8 cellular contexts compared by ENCODE assay signal in genomic region chr1:67429528-67430357, GRCh38. TPM values are rescaled to one million over a fixed set of nuclear protein-coding genes. Genes with fewer than 3 reads are reported as not detected.
A peak's percentile ranks its signal among the peaks of the same experiment; 100 is the strongest.
DNase-seq lines count a peak whose midpoint lies in the region; ATAC-seq and TF ChIP-seq lines count a peak whose summit lies in the region.

No MANE protein-coding gene starts in this region.

- peak overlapping the region; percentile 98 for H3K27ac Mint-ChIP-seq in MCF 10A (ENCODE audit: low read depth, unreplicated experiment)

- H3K27ac ChIP-seq in SU-DHL-6 (ENCODE audit: low read depth, low read length) = peak overlapping the region; percentile 69

- H3K79me2 ChIP-seq in SU-DHL-6 (ENCODE audit: insufficient read depth, low read length) = peaks cover 55% of the 10 kb centered on the region

- peaks cover 34% of the 10 kb centered on the region for H3K4me1 Mint-ChIP-seq in MCF 10A (ENCODE audit: insufficient read depth, unreplicated experiment)

- H3K4me2 ChIP-seq in SU-DHL-6 (ENCODE audit: low read depth, low read length, poor library complexity, severe bottlenecking) = peak overlapping the region; percentile 84

- peak overlapping the region; percentile 100 for H3K4me3 Mint-ChIP-seq in MCF 10A (ENCODE audit: unreplicated experiment)

- H3K27me3 ChIP-seq in SU-DHL-6 (ENCODE audit: low read length) = no peaks in the 10 kb centered on the region

- no peaks in the 10 kb centered on the region for H3K9me2 ChIP-seq in SU-DHL-6 (replicated peaks; ENCODE audit: insufficient read depth, low read length)

- CTCF ChIA-PET in MCF 10A (lab: Yijun Ruan, JAX) = interaction anchor here (0.6 to 7.6 kb wide), 10 partner anchors 11 to 666 kb away, joined by 3 to 56 read pairs (median 4); no protein-coding TSS in a partner anchor

- intact Hi-C loops in MCF 10A (cut with micrococcal nuclease) = loop anchor here (2.0 kb wide), 1 partner anchor 71 kb away; no protein-coding TSS in a partner anchor

- no peak for TF ChIP-seq CTCF in SU-DHL-6 (IDR thresholded peaks at IDR 0.05; ENCODE audit: insufficient read depth, low read length, poor library complexity, severe bottlenecking)
- no peak for TF ChIP-seq CTCF in MCF 10A (IDR thresholded peaks at IDR 0.05; ENCODE audit: unreplicated experiment)

- H3K9ac ChIP-seq in SU-DHL-6 (ENCODE audit: low read length) = peak overlapping the region; percentile 97

- H2AFZ ChIP-seq in SU-DHL-6 (ENCODE audit: low read depth, low read length, severe bottlenecking) = no peak overlapping the region

- ATAC-seq in HG03039 (IDR thresholded peaks at IDR 0.05; ENCODE audit: unreplicated experiment) = peak; percentile 11
- no peak for ATAC-seq in GM18519 (IDR thresholded peaks at IDR 0.05; ENCODE audit: low FRiP score, unreplicated experiment)

- peak overlapping the region; percentile 76 for H3K4me3 ChIP-seq in SU-DHL-6 (ENCODE audit: insufficient read depth, low read length, poor library complexity, severe bottlenecking)

- peaks cover 46% of the 10 kb centered on the region for H3K36me3 ChIP-seq in SU-DHL-6 (ENCODE audit: low read length)

- no TSS peak for BruUV-seq in MCF 10A (replicated peaks; lab: Mats Ljungman, UMichigan)

- DNase-seq in NCI-H1417 (lab: John Stamatoyannopoulos, UW) = peak; percentile 28 to 80 (median 76)
- DNase-seq in NCI-H1417 treated with DMSO at 0.1 percent for 48 hours (lab: John Stamatoyannopoulos, UW) = no peak
- peak; percentile 32 for DNase-seq in MCF 10A (ENCODE audit: unreplicated experiment)
- peak; percentile 32 for DNase-seq in kidney tubule cell (ENCODE audit: low spot score)
- DNase-seq in stimulated activated CD4-positive, alpha-beta T cell treated with anti-CD3 and anti-CD28 coated beads, Interleukin-1b, Interleukin-23, amount 100 ng/mL, for 24 hours (ENCODE audit: low read depth in 4 of 4, low spot score in 1 of 4) = peak; percentile 26 to 39 (median 28)

- peaks cover 41% of the 10 kb centered on the region for H4K20me1 ChIP-seq in SU-DHL-6 (ENCODE audit: low read depth, low read length)

- no peaks in the 10 kb centered on the region for H3K27me3 Mint-ChIP-seq in MCF 10A (ENCODE audit: insufficient read depth, unreplicated experiment)

- POLR2A ChIA-PET in MCF 10A (lab: Yijun Ruan, JAX) = interaction anchor here (0.7 to 5.9 kb wide), 26 partner anchors 8 to 986 kb away, joined by 3 to 49 read pairs (median 4); no protein-coding TSS in a partner anchor

- no peaks in the 10 kb centered on the region for H3K9me3 ChIP-seq in SU-DHL-6 (ENCODE audit: insufficient read depth, low read length)

- peaks cover 58% of the 10 kb centered on the region for H3K36me3 Mint-ChIP-seq in MCF 10A (ENCODE audit: insufficient read depth, unreplicated experiment)

- peaks cover 17% of the 10 kb centered on the region for H3F3A ChIP-seq in SU-DHL-6 (ENCODE audit: insufficient read depth)

- H3K9me3 Mint-ChIP-seq in MCF 10A (ENCODE audit: unreplicated experiment) = no peaks in the 10 kb centered on the region

RNA-seq across cellular contexts. Expression of gene SERBP1, which starts 0.5 kb away (rescaled TPM):
- total RNA-seq in MCF 10A (2022) = 233 and 315 TPM in 2 replicates
